8 cellular contexts compared by ENCODE assay signal in genomic region chr3:101936419-101937331, GRCh38.
A peak's percentile ranks its signal among the peaks of the same experiment; 100 is the strongest.
DNase-seq lines count a peak whose midpoint lies in the region; ATAC-seq and TF ChIP-seq lines count a peak whose summit lies in the region.

No MANE protein-coding gene starts in this region.

- peak; percentile 93 for ATAC-seq in GM21528 (IDR thresholded peaks at IDR 0.05; ENCODE audit: low FRiP score, unreplicated experiment)
- ATAC-seq in heart right ventricle, result peak in 7 of 8 donors; percentile 41 to 81 (median 64)

- H3K4me1 Mint-ChIP-seq in activated CD4-positive, alpha-beta T cell treated with anti-CD3 and anti-CD28 coated beads, Interleukin-2, amount 10 ng/mL, durations not matched to agents 24 days and 14 days, result peaks cover 27% of the 10 kb centered on the region

- peak overlapping the region; percentile 55 for H3K4me3 Mint-ChIP-seq in activated CD4-positive, alpha-beta T cell treated with anti-CD3 and anti-CD28 coated beads, Interleukin-2, amount 10 ng/mL, durations not matched to agents 24 days and 14 days

- H3K4me3 ChIP-seq in GM08714 (ENCODE audit: low read length) (peak overlapping the region; percentile 1; the same call in 1 of the 2 replicates), heart right ventricle (no peak overlapping the region)

- H3K27ac ChIP-seq in heart right ventricle (peak overlapping the region in 4 of 10 donors; percentile 1 to 83 (median 6)), caudate nucleus (ENCODE audit: low read depth, low read length) (no peak overlapping the region)

- peaks cover 0 to 71% (median 33%) of the 10 kb centered on the region in 9 donors for H3K4me1 ChIP-seq in heart right ventricle

- H3K27ac Mint-ChIP-seq in activated CD4-positive, alpha-beta T cell treated with anti-CD3 and anti-CD28 coated beads, Interleukin-2, amount 10 ng/mL, durations not matched to agents 24 days and 14 days, result peak overlapping the region; percentile 73

- peaks cover 15% of the 10 kb centered on the region for H3K27me3 Mint-ChIP-seq in activated CD4-positive, alpha-beta T cell treated with anti-CD3 and anti-CD28 coated beads, Interleukin-2, amount 10 ng/mL, durations not matched to agents 24 days and 14 days

- 87 to 94% methylated on average over 10 of the region's 10 CpGs for WGBS in heart right ventricle, 2 donors

- TF ChIP-seq CTCF in heart right ventricle (IDR thresholded peaks at IDR 0.05), result no peak

- no peaks in the 10 kb centered on the region for H3K9me3 ChIP-seq in heart right ventricle

- no peaks in the 10 kb centered on the region for H3K27me3 ChIP-seq in heart right ventricle

- no peaks in the 10 kb centered on the region for H3K36me3 ChIP-seq in heart right ventricle

- intact Hi-C loops in activated CD4-positive, alpha-beta T cell treated with anti-CD3 and anti-CD28 coated beads, Interleukin-2, amount 10 ng/mL, durations not matched to agents 24 days and 14 days (cut with micrococcal nuclease), result loop anchor here (1.0 to 5.0 kb wide), 7 partner anchors 10 to 291 kb away; no protein-coding TSS in a partner anchor
- intact Hi-C loops in heart right ventricle (cut with DNase I), result no loop called here

- DNase-seq in HPDE6-E6E7 (ENCODE audit: extremely low spot score) (peak; percentile 83), heart right ventricle (no peak), caudate nucleus (lab: John Stamatoyannopoulos, UW) (no peak), SK-N-DZ (ENCODE audit: low spot score) (no peak), NCI-H1092 treated with DMSO at 0.1 percent for 48 hours (lab: John Stamatoyannopoulos, UW) (no peak)
- peak; percentile 79 for DNase-seq in activated CD4-positive, alpha-beta T cell treated with anti-CD3 and anti-CD28 coated beads, Interleukin-2, amount 10 ng/mL, durations not matched to agents 24 days and 14 days

- H3K9me3 Mint-ChIP-seq in activated CD4-positive, alpha-beta T cell treated with anti-CD3 and anti-CD28 coated beads, Interleukin-2, amount 10 ng/mL, durations not matched to agents 24 days and 14 days, result no peaks in the 10 kb centered on the region

- H3K36me3 Mint-ChIP-seq in activated CD4-positive, alpha-beta T cell treated with anti-CD3 and anti-CD28 coated beads, Interleukin-2, amount 10 ng/mL, durations not matched to agents 24 days and 14 days (ENCODE audit: low read depth), result no peaks in the 10 kb centered on the region

Comparison
In these comparisons a context has a peak if more than half of its experiments do, and no peak if none do; other contexts are left out.
1. DNase-seq: peak in HPDE6-E6E7 (single experiment) and activated CD4-positive, alpha-beta T cell treated with anti-CD3 and anti-CD28 coated beads, Interleukin-2, amount 10 ng/mL, durations not matched to agents 24 days and 14 days (single experiment); none in heart right ventricle (0 of 2), caudate nucleus (0 of 61), SK-N-DZ (single experiment) and NCI-H1092 treated with DMSO at 0.1 percent for 48 hours (single experiment).